16 cellular contexts compared by ENCODE assay signal in the genomic region with DNA sequence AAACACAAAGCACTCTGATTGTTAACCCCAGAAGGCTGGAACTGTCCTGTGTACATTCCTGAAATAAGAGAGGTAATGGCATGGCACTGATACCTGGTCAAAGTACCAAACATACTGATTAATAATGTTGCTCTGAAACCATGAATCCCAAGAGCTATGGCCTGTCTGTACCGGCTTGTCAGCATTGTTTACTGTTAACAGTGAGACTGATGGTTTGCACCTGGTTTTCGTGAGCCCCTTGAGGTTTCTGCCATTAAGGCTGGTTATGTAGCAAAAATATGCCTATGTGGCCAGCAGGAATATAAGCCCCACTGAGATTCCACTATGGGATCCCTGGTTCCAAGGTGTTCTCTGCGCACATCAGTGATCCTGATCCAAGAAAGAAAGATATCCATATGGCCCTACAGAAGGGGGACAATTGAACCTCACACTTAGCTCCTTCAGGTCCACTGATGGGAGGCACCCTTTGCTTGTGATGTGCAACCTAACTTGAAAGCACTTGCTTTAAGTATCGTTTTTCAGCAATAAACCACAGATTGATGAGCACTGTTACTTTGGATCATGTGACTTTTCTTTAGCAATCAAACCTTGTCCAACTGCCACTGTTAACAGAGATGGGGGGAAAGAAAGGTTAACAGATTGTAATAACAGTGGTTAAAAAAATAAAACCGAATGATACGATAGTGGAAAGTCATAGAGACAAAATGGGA.
DNase-seq lines count a peak whose midpoint lies in the region; ATAC-seq lines count a peak whose summit lies in the region.
"Had no signal": no experiment of that assay in that cellular context is flagged by ENCODE, and none has a peak within 500 bp of the region (broad histone marks: within the 10 kb centered on the region; RNA-seq: fewer than 3 reads in every experiment).

No MANE protein-coding gene starts in this region.

- CTCF ChIA-PET in CD4-positive, alpha-beta memory T cell (lab: Charles Lee; ENCODE audit: partially characterized antibody) = no interaction called here

- intact Hi-C loops in CD4-positive, alpha-beta memory T cell (cut with micrococcal nuclease) = no loop called here

- H3K27me3 Mint-ChIP-seq in CD4-positive, alpha-beta memory T cell = no peaks in the 10 kb centered on the region
- H3K27me3 Mint-ChIP-seq in immature natural killer cell (ENCODE audit: low read depth in 3 of 3) = no peaks in the 10 kb centered on the region
- H3K27me3 Mint-ChIP-seq in activated T-cell treated with anti-CD3 and anti-CD28 coated beads, Interleukin-2, amount 50 U/mL, for 72 hours (ENCODE audit: low read depth) = no peaks in the 10 kb centered on the region
- H3K27me3 Mint-ChIP-seq: activated naive CD4-positive, alpha-beta T cell treated with anti-CD3 and anti-CD28 coated beads, Interleukin-2, amount 10 ng/mL, durations not matched to agents 7 days and 5 days had no signal

- no peak overlapping the region for H3K4me3 ChIP-seq in CD4-positive, alpha-beta memory T cell (ENCODE audit: low read length in 2 of 2)
- H3K4me3 ChIP-seq: tibial nerve had no signal

- H3K36me3 Mint-ChIP-seq in CD4-positive, alpha-beta memory T cell = peaks cover 32 to 36% of the 10 kb centered on the region in 2 donors
- no peaks in the 10 kb centered on the region for H3K36me3 Mint-ChIP-seq in immature natural killer cell
- H3K36me3 Mint-ChIP-seq in activated T-cell treated with anti-CD3 and anti-CD28 coated beads, Interleukin-2, amount 50 U/mL, for 72 hours (ENCODE audit: insufficient read depth in 2 of 2) = peaks cover 1 to 14% of the 10 kb centered on the region in 2 donors

- DNase-seq in CD4-positive, alpha-beta memory T cell = no peak
- peak; percentile 47 for DNase-seq in NCI-H524 treated with DMSO at 0.1 percent for 48 hours (lab: John Stamatoyannopoulos, UW)
- no peak for DNase-seq in immature natural killer cell
- DNase-seq in NCI-H226 = no peak
- DNase-seq in activated effector memory CD4-positive, alpha-beta T cell treated with anti-CD3 and anti-CD28 coated beads, Interleukin-2, amount 50 U/mL, for 16 hours = no peak
- no peak for DNase-seq in activated T-cell treated with anti-CD3 and anti-CD28 coated beads, Interleukin-2, amount 50 U/mL, for 72 hours
- no peak for DNase-seq in NCI-H2029 (lab: John Stamatoyannopoulos, UW)
- DNase-seq: activated CD4-positive, alpha-beta T cell treated with anti-CD3 and anti-CD28 coated beads, Interleukin-2, amount 50 U/mL, for 1 hour; activated naive CD4-positive, alpha-beta T cell treated with anti-CD3 and anti-CD28 coated beads, Interleukin-2, amount 10 ng/mL, durations not matched to agents 7 days and 5 days; left ventricle myocardium superior; NCI-H2029 treated with DMSO at 0.1 percent for 48 hours; stimulated activated CD4-positive, alpha-beta T cell treated with anti-CD3 and anti-CD28 coated beads, Interleukin-12 subunit alpha, Interleukin-12 subunit beta, amount 100 ng/mL, for 4 hours had no signal

- H3K4me3 Mint-ChIP-seq in CD4-positive, alpha-beta memory T cell = peak overlapping the region in 3 of 8 donors; percentile 12 to 19 (median 12)
- H3K4me3 Mint-ChIP-seq in immature natural killer cell = peak overlapping the region in 4 of 5 donors; percentile 17 to 53 (median 31)
- no peak overlapping the region for H3K4me3 Mint-ChIP-seq in activated T-cell treated with anti-CD3 and anti-CD28 coated beads, Interleukin-2, amount 50 U/mL, for 72 hours
- H3K4me3 Mint-ChIP-seq: activated naive CD4-positive, alpha-beta T cell treated with anti-CD3 and anti-CD28 coated beads, Interleukin-2, amount 10 ng/mL, durations not matched to agents 7 days and 5 days; T-helper 1 cell treated with Interleukin-12 subunit alpha and Interleukin-12 subunit beta and Interleukin-4 antibody, amounts not matched to agents 30 μg/mL and 1 μg/mL, for 36 hours had no signal

- ATAC-seq in GM18867 (IDR thresholded peaks at IDR 0.05; ENCODE audit: unreplicated experiment) = peak; percentile 45
- ATAC-seq in activated T-cell treated with anti-CD3 and anti-CD28 coated beads, Interleukin-2, amount 50 U/mL, for 72 hours (replicated peaks in 1 of 2) = no peak
- ATAC-seq: left ventricle myocardium superior had no signal

- H3K9me3 ChIP-seq in CD4-positive, alpha-beta memory T cell (ENCODE audit: control insufficient read depth in 1 of 2, low read length in 2 of 2) = no peaks in the 10 kb centered on the region
- H3K9me3 ChIP-seq: neutrophil, tibial nerve had no signal

- no peaks in the 10 kb centered on the region for H3K9me3 Mint-ChIP-seq in CD4-positive, alpha-beta memory T cell
- no peaks in the 10 kb centered on the region for H3K9me3 Mint-ChIP-seq in immature natural killer cell
- no peaks in the 10 kb centered on the region for H3K9me3 Mint-ChIP-seq in activated T-cell treated with anti-CD3 and anti-CD28 coated beads, Interleukin-2, amount 50 U/mL, for 72 hours
- H3K9me3 Mint-ChIP-seq: activated naive CD4-positive, alpha-beta T cell treated with anti-CD3 and anti-CD28 coated beads, Interleukin-2, amount 10 ng/mL, durations not matched to agents 7 days and 5 days; T-helper 1 cell treated with Interleukin-12 subunit alpha and Interleukin-12 subunit beta and Interleukin-4 antibody, amounts not matched to agents 30 μg/mL and 1 μg/mL, for 36 hours had no signal

- no peaks in the 10 kb centered on the region for H3K27me3 ChIP-seq in CD4-positive, alpha-beta memory T cell (ENCODE audit: insufficient read depth, low read length)
- H3K27me3 ChIP-seq: neutrophil, tibial nerve had no signal

- POLR2A ChIA-PET in CD4-positive, alpha-beta memory T cell (lab: Charles Lee; ENCODE audit: partially characterized antibody) = interaction anchor here (1.8 kb wide), 1 partner anchor 14 kb away, joined by 6 read pairs; no protein-coding TSS in a partner anchor

- H3K27ac ChIP-seq in CD4-positive, alpha-beta memory T cell (ENCODE audit: low read depth, low read length) = no peak overlapping the region
- H3K27ac ChIP-seq: neutrophil, tibial nerve had no signal

- no peaks in the 10 kb centered on the region for H3K36me3 ChIP-seq in CD4-positive, alpha-beta memory T cell (ENCODE audit: insufficient read depth, low read length)
- H3K36me3 ChIP-seq: neutrophil, tibial nerve had no signal

- H3K4me1 ChIP-seq in CD4-positive, alpha-beta memory T cell (ENCODE audit: insufficient read depth, low read length) = peaks cover 62% of the 10 kb centered on the region

- H3K27ac Mint-ChIP-seq in CD4-positive, alpha-beta memory T cell = peak overlapping the region in 5 of 7 donors; percentile 7 to 66 (median 30)
- H3K27ac Mint-ChIP-seq in immature natural killer cell = peak overlapping the region; percentile 24 to 73 (median 50)
- no peak overlapping the region for H3K27ac Mint-ChIP-seq in activated T-cell treated with anti-CD3 and anti-CD28 coated beads, Interleukin-2, amount 50 U/mL, for 72 hours
- H3K27ac Mint-ChIP-seq: activated naive CD4-positive, alpha-beta T cell treated with anti-CD3 and anti-CD28 coated beads, Interleukin-2, amount 10 ng/mL, durations not matched to agents 7 days and 5 days; T-helper 1 cell treated with Interleukin-12 subunit alpha and Interleukin-12 subunit beta and Interleukin-4 antibody, amounts not matched to agents 30 μg/mL and 1 μg/mL, for 36 hours had no signal

- peaks cover 51 to 81% (median 66%) of the 10 kb centered on the region in 4 donors for H3K4me1 Mint-ChIP-seq in CD4-positive, alpha-beta memory T cell
- peaks cover 72 to 86% of the 10 kb centered on the region in 2 donors for H3K4me1 Mint-ChIP-seq in immature natural killer cell
- H3K4me1 Mint-ChIP-seq in activated T-cell treated with anti-CD3 and anti-CD28 coated beads, Interleukin-2, amount 50 U/mL, for 72 hours (ENCODE audit: low read depth) = peaks cover 79% of the 10 kb centered on the region

Comparison
In these comparisons a context has a peak if more than half of its experiments do, and no peak if none do; other contexts are left out.
1. H3K4me3 Mint-ChIP-seq: peak in immature natural killer cell (4 of 5); none in activated T-cell treated with anti-CD3 and anti-CD28 coated beads, Interleukin-2, amount 50 U/mL, for 72 hours (0 of 2).